In the genomic region with DNA sequence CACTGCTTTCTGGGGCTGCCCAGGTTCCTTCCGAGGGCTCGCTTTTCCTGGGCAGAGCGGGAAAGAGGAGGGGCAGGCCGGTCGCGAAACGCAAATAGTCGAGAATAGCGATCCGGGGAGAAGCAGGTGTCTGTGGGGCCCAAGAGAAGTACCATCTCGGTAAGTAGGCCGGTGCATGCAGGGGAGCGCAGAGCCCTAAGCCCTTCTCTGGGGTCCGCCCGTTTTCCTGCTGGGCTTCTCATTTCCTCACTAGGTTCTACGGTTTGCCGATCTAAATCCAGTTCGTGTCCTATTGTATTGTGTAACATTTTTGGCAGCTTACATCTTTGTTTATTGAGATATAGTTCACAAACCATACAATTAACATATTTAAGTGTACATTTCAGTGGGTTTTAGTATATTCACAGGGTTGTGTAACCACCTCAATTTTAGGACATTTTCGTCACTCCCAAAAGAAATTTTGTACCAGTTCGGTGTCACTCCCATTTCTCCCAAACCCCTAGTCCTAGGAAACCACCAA, we compare ENCODE assay signal across 8 cellular contexts. TPM values are rescaled to one million over a fixed set of nuclear protein-coding genes. Genes with fewer than 3 reads are reported as not detected.
DNase-seq lines count a peak whose midpoint lies in the region; ATAC-seq and TF ChIP-seq lines count a peak whose summit lies in the region.

No MANE protein-coding gene starts in this region.

- H3K27ac ChIP-seq in PC-3 (ENCODE audit: low read length) = peak overlapping the region; percentile 89

- H3K4me3 ChIP-seq in AG09309 (ENCODE audit: control insufficient read depth, low read depth, low read length) = peak overlapping the region; percentile 95
- peak overlapping the region; percentile 82 for H3K4me3 ChIP-seq in PC-3 (ENCODE audit: low read length)
- peak overlapping the region; percentile 67 for H3K4me3 ChIP-seq in lower leg skin (ENCODE audit: low read depth, poor library complexity, severe bottlenecking)

- BruUV-seq in PC-3 (replicated peaks; lab: Mats Ljungman, UMichigan) = TSS peak; percentile 49

- no peak for TF ChIP-seq POLR2A in lower leg skin (IDR thresholded peaks at IDR 0.05)

- peaks cover 34% of the 10 kb centered on the region for H3K4me1 ChIP-seq in PC-3 (ENCODE audit: insufficient read depth, low read length)

- no peaks in the 10 kb centered on the region for H3K27me3 ChIP-seq in PC-3 (ENCODE audit: low read length)

- intact Hi-C loops in PC-3 (cut with micrococcal nuclease) (loop anchor here (2.0 kb wide), 1 partner anchor 67 kb away; a partner anchor contains a TSS), lower leg skin (cut with DNase I; ENCODE audit: low total_unique reads) (no loop called here)

- no peak for TF ChIP-seq CTCF in AG09309 (IDR thresholded peaks at IDR 0.05; ENCODE audit: control insufficient read depth, insufficient read depth, low read depth, low read length, missing control alignments)
- no peak for TF ChIP-seq CTCF in PC-3 (conservative IDR thresholded peaks at IDR 0.05; ENCODE audit: low read depth, low read length)
- no peak for TF ChIP-seq CTCF in lower leg skin (IDR thresholded peaks at IDR 0.05)

- peak; percentile 8 for ATAC-seq in GM21515 (IDR thresholded peaks at IDR 0.05; ENCODE audit: unreplicated experiment)
- ATAC-seq in PC-3 = peak; percentile 2; the same call in 1 of the 2 replicates
- ATAC-seq in HG03135 (IDR thresholded peaks at IDR 0.05; ENCODE audit: unreplicated experiment) = no peak
- no peak for ATAC-seq in GM21367 (IDR thresholded peaks at IDR 0.05; ENCODE audit: unreplicated experiment)

- peaks cover 15% of the 10 kb centered on the region for H3K79me2 ChIP-seq in PC-3 (ENCODE audit: low read length)

- POLR2A ChIA-PET in PC-3 (lab: Charles Lee; ENCODE audit: unreplicated experiment) = interaction anchor here (0.5 to 2.3 kb wide), 2 partner anchors 17 to 85 kb away, joined by 4 to 28 read pairs; a partner anchor contains a TSS

- H3F3A ChIP-seq in PC-3 (ENCODE audit: low read length, unreplicated experiment) = peaks cover 18% of the 10 kb centered on the region

- no peak for DNase-seq in AG09309 (ENCODE audit: low read depth)
- DNase-seq in PC-3 = no peak
- DNase-seq in cerebellar cortex (ENCODE audit: low spot score) = peak; percentile 37
- DNase-seq in lower leg skin (ENCODE audit: low spot score in 2 of 2) = peak in 1 of 2 donors; percentile 89
- peak; percentile 67 for DNase-seq in superior temporal gyrus (ENCODE audit: extremely low spot score)

- CTCF ChIA-PET in PC-3 (lab: Charles Lee) = interaction anchor here (0.7 to 2.1 kb wide), 6 partner anchors 8 to 192 kb away, joined by 3 to 30 read pairs (median 8); a partner anchor contains a TSS

- H3K9me3 ChIP-seq in PC-3 (ENCODE audit: low read length) = no peaks in the 10 kb centered on the region

- no peaks in the 10 kb centered on the region for H3K9me2 ChIP-seq in PC-3 (replicated peaks; ENCODE audit: low read length)

- no peaks in the 10 kb centered on the region for H4K20me1 ChIP-seq in PC-3 (ENCODE audit: low read length)

- H2AFZ ChIP-seq in PC-3 (ENCODE audit: low read length) = peak overlapping the region; percentile 90

- 1% methylated on average over 20 of the region's 20 CpGs for WGBS in lower leg skin, 2 donors

- H3K36me3 ChIP-seq in PC-3 (ENCODE audit: low read depth, low read length) = no peaks in the 10 kb centered on the region

- H3K4me2 ChIP-seq in PC-3 (ENCODE audit: low read length) = peak overlapping the region; percentile 91

- peak overlapping the region; percentile 89 for H3K9ac ChIP-seq in PC-3 (ENCODE audit: low read length)

RNA-seq across cellular contexts. Expression of a gene that starts 6.9 kb away (rescaled TPM):
- total RNA-seq in PC-3 (2014; rRNA removed) (8.2 and 10.8 TPM in 2 replicates), lower leg skin (10 to 100 TPM in 1 of 4 donors, 1 to 10 TPM in 3; 7.3 to 13.6 (median 8.6) TPM)

RNA-seq across cellular contexts. Expression of a gene that starts 18.1 kb away (rescaled TPM):
- total RNA-seq in PC-3 (2014; rRNA removed) (476 and 608 TPM in 2 replicates), lower leg skin (1,000 to 10,000 TPM; 2,406 to 3,013 (median 2,777) TPM)

RNA-seq across cellular contexts. Expression of a gene that starts 18.3 kb away (rescaled TPM):
- total RNA-seq in PC-3 (2014; rRNA removed) = 0.15 TPM in 1 of 2 replicates, not detected in the other
- total RNA-seq in lower leg skin = 1 to 10 TPM in 1 of 4 donors, under 1 TPM in 3; 0.30 to 1.4 (median 0.33) TPM

Comparison
In these comparisons a context has a peak if more than half of its experiments do, and no peak if none do; other contexts are left out.
1. DNase-seq: peak in cerebellar cortex (single experiment) and superior temporal gyrus (single experiment); none in AG09309 (single experiment) and PC-3 (single experiment).
2. ATAC-seq: peak in GM21515 (single experiment) and PC-3 (single experiment); none in HG03135 (single experiment) and GM21367 (single experiment).
3. Peak in every context shown above with its lines, with median percentiles within 50 percentile points of each other: H3K4me3 ChIP-seq.